10 cellular contexts compared by ENCODE assay signal in the genomic region with DNA sequence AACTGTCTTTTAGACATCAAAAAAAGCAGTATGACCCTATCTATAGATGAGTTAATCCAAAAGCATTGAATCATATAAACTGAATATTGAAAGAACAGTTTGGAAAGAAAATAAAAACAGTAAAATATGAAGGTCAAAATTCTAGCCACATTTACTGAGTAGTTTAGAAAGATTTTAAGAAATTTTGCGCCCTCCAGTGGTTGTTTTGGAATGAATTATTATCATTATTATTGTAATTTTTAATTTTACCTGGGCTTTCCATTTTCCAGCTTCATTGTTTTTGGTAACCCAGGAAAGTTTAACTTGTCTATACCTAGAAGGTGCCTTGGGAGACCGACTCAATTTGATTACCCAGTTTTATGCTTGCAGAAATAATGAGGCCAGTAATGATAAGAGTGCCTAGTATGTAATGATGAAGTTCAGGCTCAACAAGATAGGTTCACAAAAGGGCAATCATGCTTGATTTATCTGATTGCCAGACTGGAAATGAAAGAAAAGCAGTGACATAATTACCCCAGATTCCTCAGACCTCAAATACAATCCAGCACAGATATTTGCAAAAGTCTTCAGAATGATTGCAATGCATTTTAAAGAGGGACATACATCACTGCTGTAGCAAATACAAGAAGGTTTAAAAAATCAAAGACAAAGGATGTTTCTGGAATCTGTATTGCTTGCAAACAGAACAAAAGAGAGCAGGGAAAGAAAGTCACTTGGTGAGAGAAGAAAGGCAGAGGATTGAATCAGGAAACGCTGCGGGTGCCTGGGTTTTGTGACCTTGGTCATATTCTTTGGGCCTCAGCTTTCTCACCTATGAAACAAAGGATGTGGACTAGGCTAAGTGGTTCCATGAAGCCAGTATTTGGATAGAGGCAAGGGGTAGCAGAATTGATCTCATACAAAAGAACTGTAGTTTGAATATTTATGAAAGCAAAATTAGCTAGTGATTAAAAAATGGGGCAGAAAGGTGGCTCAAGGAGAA.
DNase-seq lines count a peak whose midpoint lies in the region; ATAC-seq and TF ChIP-seq lines count a peak whose summit lies in the region.
"Had no signal": no experiment of that assay in that cellular context is flagged by ENCODE, and none has a peak within 500 bp of the region (broad histone marks: within the 10 kb centered on the region; RNA-seq: fewer than 3 reads in every experiment).

No MANE protein-coding gene starts in this region.

- H3K4me3 Mint-ChIP-seq in chondrocyte (ENCODE audit: unreplicated experiment): no peak overlapping the region
- H3K4me3 Mint-ChIP-seq: activated T-cell treated with anti-CD3 and anti-CD28 coated beads, Interleukin-2, amount 50 U/mL, for 4 hours had no signal

- no peaks in the 10 kb centered on the region for H3K9me3 ChIP-seq in parathyroid adenoma (ENCODE audit: control insufficient read depth, low read length)

- no peak overlapping the region for H3K9ac ChIP-seq in parathyroid adenoma

- H3K4me2 ChIP-seq in parathyroid adenoma (ENCODE audit: low read length): no peak overlapping the region

- DNase-seq in NCI-H1092 treated with DMSO at 0.1 percent for 48 hours (lab: John Stamatoyannopoulos, UW) (peak; percentile 27), NCI-H1092 (lab: John Stamatoyannopoulos, UW) (no peak), NCI-H2029 treated with DMSO at 0.1 percent for 48 hours (lab: John Stamatoyannopoulos, UW) (peak; percentile 10), chondrocyte (ENCODE audit: low spot score) (no peak), amygdala (lab: John Stamatoyannopoulos, UW) (no peak)
- DNase-seq: activated T-cell treated with anti-CD3 and anti-CD28 coated beads, Interleukin-2, amount 50 U/mL, for 4 hours had no signal

- peaks cover 7% of the 10 kb centered on the region for H3K4me1 Mint-ChIP-seq in chondrocyte (ENCODE audit: low read depth)

- TF ChIP-seq CTCF in chondrocyte (IDR thresholded peaks at IDR 0.05) (peak; percentile 86), parathyroid adenoma (IDR thresholded peaks at IDR 0.05) (peak; percentile 10)

- no peak for ATAC-seq in GM21515 (IDR thresholded peaks at IDR 0.05; ENCODE audit: unreplicated experiment)
- no peak for ATAC-seq in HG03521 (IDR thresholded peaks at IDR 0.05; ENCODE audit: unreplicated experiment)
- ATAC-seq: activated T-cell treated with anti-CD3 and anti-CD28 coated beads, Interleukin-2, amount 50 U/mL, for 4 hours had no signal

- H2AFZ ChIP-seq in parathyroid adenoma: no peak overlapping the region

- H3K4me1 ChIP-seq in parathyroid adenoma: no peaks in the 10 kb centered on the region

- H3K27me3 ChIP-seq in parathyroid adenoma (ENCODE audit: control insufficient read depth, insufficient read depth, low read length): no peaks in the 10 kb centered on the region

- H3K36me3 ChIP-seq in parathyroid adenoma (ENCODE audit: control insufficient read depth, insufficient read depth, low read length): no peaks in the 10 kb centered on the region

- H3K27ac Mint-ChIP-seq in chondrocyte (ENCODE audit: unreplicated experiment): no peak overlapping the region

- no peaks in the 10 kb centered on the region for H3K79me2 ChIP-seq in parathyroid adenoma

- H3K9me3 Mint-ChIP-seq in chondrocyte (ENCODE audit: low read depth): no peaks in the 10 kb centered on the region
- H3K9me3 Mint-ChIP-seq: activated T-cell treated with anti-CD3 and anti-CD28 coated beads, Interleukin-2, amount 50 U/mL, for 4 hours had no signal

- H3K4me3 ChIP-seq in parathyroid adenoma (ENCODE audit: low read depth, low read length): no peak overlapping the region

- H3K36me3 Mint-ChIP-seq in chondrocyte (ENCODE audit: low read depth): no peaks in the 10 kb centered on the region

- no peak overlapping the region for H3K27ac ChIP-seq in parathyroid adenoma
- H3K27ac ChIP-seq: HL-60 had no signal

- no peaks in the 10 kb centered on the region for H3K27me3 Mint-ChIP-seq in chondrocyte (ENCODE audit: low read depth)

Comparison
In these comparisons a context has a peak if more than half of its experiments do, and no peak if none do; other contexts are left out.
1. DNase-seq: peak in NCI-H1092 treated with DMSO at 0.1 percent for 48 hours (single experiment) and NCI-H2029 treated with DMSO at 0.1 percent for 48 hours (single experiment); none in NCI-H1092 (single experiment), chondrocyte (single experiment) and amygdala (0 of 56).